Comparison of ENCODE assay signal across 24 cellular contexts in the genomic region with DNA sequence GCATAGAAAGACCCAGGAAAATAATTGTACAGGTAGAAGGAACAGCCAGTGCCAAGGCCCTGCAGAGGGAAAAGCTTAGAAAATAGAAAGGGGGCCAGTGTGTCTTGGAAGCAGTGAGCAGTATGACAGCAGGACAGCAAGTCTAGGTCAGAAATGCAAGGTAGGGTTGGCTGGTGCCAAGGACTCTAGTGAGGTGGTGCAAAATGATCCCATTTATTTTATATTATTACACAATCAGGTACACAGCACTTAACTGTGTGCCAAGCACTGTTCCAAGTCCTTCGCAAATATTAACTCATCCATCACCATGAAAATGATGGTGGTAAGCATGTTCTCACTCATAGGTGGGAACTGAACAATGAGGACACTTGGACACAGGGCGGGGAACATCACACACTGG.
DNase-seq lines count a peak whose midpoint lies in the region; ATAC-seq and TF ChIP-seq lines count a peak whose summit lies in the region.
"Had no signal": no experiment of that assay in that cellular context is flagged by ENCODE, and none has a peak within 500 bp of the region (broad histone marks: within the 10 kb centered on the region; RNA-seq: fewer than 3 reads in every experiment).

No MANE protein-coding gene starts in this region.

- TF ChIP-seq POLR2A in breast epithelium (IDR thresholded peaks at IDR 0.05), result no peak

- intact Hi-C loops in MCF 10A (cut with micrococcal nuclease) (no loop called here), breast epithelium (cut with DNase I; ENCODE audit: low total_unique reads) (no loop called here), lower lobe of right lung (cut with DNase I) (no loop called here), upper lobe of right lung (cut with DNase I) (no loop called here), mucosa of descending colon (cut with DNase I, micrococcal nuclease) (no loop called here)

- DNase-seq in MCF 10A (ENCODE audit: unreplicated experiment), result peak; percentile 33
- DNase-seq in breast epithelium (ENCODE audit: low spot score in 2 of 2), result no peak
- DNase-seq in NCI-H510A (lab: John Stamatoyannopoulos, UW), result peak; percentile 7
- DNase-seq in lower lobe of right lung, result no peak
- DNase-seq in upper lobe of right lung, result no peak
- no peak for DNase-seq in Ammon's horn (ENCODE audit: low spot score)
- DNase-seq in mucosa of descending colon, result no peak
- DNase-seq: CD4-positive, alpha-beta T cell; COR-L47; GOT3; HFFc6; KG1; NCI-H1092 treated with DMSO at 0.1 percent for 48 hours; NCI-H1436; NCI-H187; NCI-H2107; NCI-H526; NCI-H82; Right ventricle myocardium superior; RPMI8226 had no signal

- BruUV-seq in MCF 10A (replicated peaks; lab: Mats Ljungman, UMichigan), result no TSS peak

- H3K9me3 Mint-ChIP-seq in MCF 10A (ENCODE audit: unreplicated experiment), result no peaks in the 10 kb centered on the region

- no peak overlapping the region for H3K4me3 Mint-ChIP-seq in MCF 10A (ENCODE audit: unreplicated experiment)
- H3K4me3 Mint-ChIP-seq: CD4-positive, alpha-beta T cell; HFFc6 had no signal

- H3K27ac ChIP-seq in breast epithelium, result no peak overlapping the region
- no peak overlapping the region for H3K27ac ChIP-seq in lower lobe of right lung
- no peak overlapping the region for H3K27ac ChIP-seq in upper lobe of right lung
- H3K27ac ChIP-seq: BLaER1, SJSA1 had no signal

- TF ChIP-seq CTCF in MCF 10A (IDR thresholded peaks at IDR 0.05; ENCODE audit: unreplicated experiment) (no peak), breast epithelium (IDR thresholded peaks at IDR 0.05) (no peak), lower lobe of right lung (IDR thresholded peaks at IDR 0.05) (no peak), upper lobe of right lung (IDR thresholded peaks at IDR 0.05) (no peak), mucosa of descending colon (IDR thresholded peaks at IDR 0.05) (no peak)

- H3K9me3 ChIP-seq in breast epithelium (peaks cover 0 to 6% of the 10 kb centered on the region in 2 donors), lower lobe of right lung (peaks cover 6% of the 10 kb centered on the region), upper lobe of right lung (no peaks in the 10 kb centered on the region), mucosa of descending colon (no peaks in the 10 kb centered on the region)
- H3K9me3 ChIP-seq: BLaER1, HAP-1, SJSA1 had no signal

- H3K36me3 ChIP-seq in breast epithelium (no peaks in the 10 kb centered on the region), lower lobe of right lung (no peaks in the 10 kb centered on the region), upper lobe of right lung (no peaks in the 10 kb centered on the region), mucosa of descending colon (ENCODE audit: low read depth) (no peaks in the 10 kb centered on the region)
- H3K36me3 ChIP-seq: BLaER1, HAP-1, SJSA1 had no signal

- H3K4me1 Mint-ChIP-seq in MCF 10A (ENCODE audit: insufficient read depth, unreplicated experiment), result peaks cover 26% of the 10 kb centered on the region

- H3K4me3 ChIP-seq in breast epithelium (no peak overlapping the region), lower lobe of right lung (no peak overlapping the region), upper lobe of right lung (no peak overlapping the region), mucosa of descending colon (no peak overlapping the region)
- H3K4me3 ChIP-seq: BLaER1, HAP-1, SJSA1 had no signal

- CTCF ChIA-PET in MCF 10A (lab: Yijun Ruan, JAX), result interaction anchor here (0.5 to 1.2 kb wide), 3 partner anchors 9 to 17 kb away, joined by 3 to 4 read pairs (median 3); no protein-coding TSS in a partner anchor

- no peaks in the 10 kb centered on the region for H3K27me3 ChIP-seq in breast epithelium
- no peaks in the 10 kb centered on the region for H3K27me3 ChIP-seq in lower lobe of right lung (ENCODE audit: low read depth)
- no peaks in the 10 kb centered on the region for H3K27me3 ChIP-seq in upper lobe of right lung
- H3K27me3 ChIP-seq: BLaER1, SJSA1 had no signal

- H3K4me1 ChIP-seq in breast epithelium (peaks cover 0 to 4% of the 10 kb centered on the region in 2 donors), lower lobe of right lung (no peaks in the 10 kb centered on the region), upper lobe of right lung (peaks cover 3% of the 10 kb centered on the region), mucosa of descending colon (ENCODE audit: low read depth) (no peaks in the 10 kb centered on the region)
- H3K4me1 ChIP-seq: BLaER1, HAP-1, SJSA1 had no signal

- H3K27ac Mint-ChIP-seq in MCF 10A (ENCODE audit: low read depth, unreplicated experiment), result peak overlapping the region; percentile 25
- H3K27ac Mint-ChIP-seq: CD4-positive, alpha-beta T cell; HFFc6 had no signal

- POLR2A ChIA-PET in MCF 10A (lab: Yijun Ruan, JAX), result interaction anchor here (0.8 to 3.2 kb wide), 8 partner anchors 9 to 111 kb away, joined by 3 to 26 read pairs (median 8); no protein-coding TSS in a partner anchor

- no peaks in the 10 kb centered on the region for H3K27me3 Mint-ChIP-seq in MCF 10A (ENCODE audit: insufficient read depth, unreplicated experiment)
- H3K27me3 Mint-ChIP-seq: CD4-positive, alpha-beta T cell had no signal

- H3K36me3 Mint-ChIP-seq in MCF 10A (ENCODE audit: insufficient read depth, unreplicated experiment), result no peaks in the 10 kb centered on the region

- ATAC-seq in lower lobe of right lung (peak; percentile 86 to 90), upper lobe of right lung (peak; percentile 87), mucosa of descending colon (no peak), GM21447 (IDR thresholded peaks at IDR 0.05; ENCODE audit: unreplicated experiment) (no peak)

Comparison
In these comparisons a context has a peak if more than half of its experiments do, and no peak if none do; other contexts are left out.
1. DNase-seq: peak in MCF 10A (single experiment) and NCI-H510A (single experiment); none in breast epithelium (0 of 2), lower lobe of right lung (single experiment), upper lobe of right lung (single experiment), Ammon's horn (single experiment) and mucosa of descending colon (0 of 3).
2. ATAC-seq: peak in lower lobe of right lung (2 of 2) and upper lobe of right lung (single experiment); none in mucosa of descending colon (single experiment) and GM21447 (single experiment).